ENCODE assay signal across 1 cellular context in genomic region chr17:79778504-79779087, GRCh38.
TF ChIP-seq lines count a peak whose summit lies in the region.

No MANE protein-coding gene starts in this region.

TF ChIP-seq in HepG2, 621 proteins besides CTCF, POLR2A, EP300 and RAD21 (continued from another document and continues in another):
- TF ChIP-seq SSRP1 (CRISPR knock-in tag; IDR thresholded peaks at IDR 0.05) = no peak
- no peak for TF ChIP-seq PHF5A (CRISPR knock-in tag; IDR thresholded peaks at IDR 0.05; ENCODE audit: low read depth, unreplicated experiment)
- peak; percentile 56 for TF ChIP-seq AGO1 (IDR thresholded peaks at IDR 0.05; ENCODE audit: low read depth, low read length, poor library complexity, severe bottlenecking)
- no peak for TF ChIP-seq TBX2 (CRISPR knock-in tag; IDR thresholded peaks at IDR 0.05; ENCODE audit: borderline replicate concordance)
- peak; percentile 41; the same call in 1 of the 2 replicates for TF ChIP-seq HIVEP1 (CRISPR knock-in tag; IDR thresholded peaks at IDR 0.05)
- TF ChIP-seq ZNF75D (CRISPR knock-in tag; IDR thresholded peaks at IDR 0.05; ENCODE audit: borderline replicate concordance) = no peak
- TF ChIP-seq ZNF580 (CRISPR knock-in tag; IDR thresholded peaks at IDR 0.05; ENCODE audit: borderline replicate concordance, low read depth) = no peak
- no peak for TF ChIP-seq MTF2 (CRISPR knock-in tag; IDR thresholded peaks at IDR 0.05; ENCODE audit: borderline replicate concordance)
- no peak for TF ChIP-seq ZHX2 (IDR thresholded peaks at IDR 0.05; ENCODE audit: low read depth)
- no peak for TF ChIP-seq ZHX2 (CRISPR knock-in tag; IDR thresholded peaks at IDR 0.05; ENCODE audit: borderline replicate concordance)
- TF ChIP-seq RAD51 (IDR thresholded peaks at IDR 0.05; ENCODE audit: borderline replicate concordance) = no peak
- TF ChIP-seq ZNF24 (IDR thresholded peaks at IDR 0.05) = no peak
- no peak for TF ChIP-seq NFYC (CRISPR knock-in tag; IDR thresholded peaks at IDR 0.05)
- TF ChIP-seq TBX3 (IDR thresholded peaks at IDR 0.05; ENCODE audit: borderline replicate concordance) = no peak
- no peak for TF ChIP-seq ZNF616 (CRISPR knock-in tag; IDR thresholded peaks at IDR 0.05; ENCODE audit: low read depth)
- no peak for TF ChIP-seq FOXM1 (CRISPR knock-in tag; IDR thresholded peaks at IDR 0.05)
- TF ChIP-seq SNAI1 (CRISPR knock-in tag; IDR thresholded peaks at IDR 0.05; ENCODE audit: borderline replicate concordance) = no peak
- TF ChIP-seq CBX2 (IDR thresholded peaks at IDR 0.05; ENCODE audit: low read depth, low read length) = no peak
- no peak for TF ChIP-seq CBX2 (CRISPR knock-in tag; IDR thresholded peaks at IDR 0.05; ENCODE audit: low read depth)
- no peak for TF ChIP-seq NR2F1 (CRISPR knock-in tag; IDR thresholded peaks at IDR 0.05)
- TF ChIP-seq IRF1 (CRISPR knock-in tag; IDR thresholded peaks at IDR 0.05; ENCODE audit: low read depth) = no peak
- TF ChIP-seq KDM2A (CRISPR knock-in tag; IDR thresholded peaks at IDR 0.05; ENCODE audit: borderline replicate concordance, low read depth) = peak; percentile 60; the same call in 1 of the 2 replicates
- TF ChIP-seq TMF1 (CRISPR knock-in tag; IDR thresholded peaks at IDR 0.05; ENCODE audit: low read depth) = no peak
- no peak for TF ChIP-seq DR1 (CRISPR knock-in tag; IDR thresholded peaks at IDR 0.05)
- TF ChIP-seq CHD2 (IDR thresholded peaks at IDR 0.05; ENCODE audit: low read depth, low read length) = no peak
- no peak for TF ChIP-seq ZBTB14 (CRISPR knock-in tag; IDR thresholded peaks at IDR 0.05)
- no peak for TF ChIP-seq NFRKB (IDR thresholded peaks at IDR 0.05)
- no peak for TF ChIP-seq TOPORS (CRISPR knock-in tag; IDR thresholded peaks at IDR 0.05)
- no peak for TF ChIP-seq ZNF670 (CRISPR knock-in tag; IDR thresholded peaks at IDR 0.05; ENCODE audit: borderline replicate concordance)
- TF ChIP-seq PRMT3 (CRISPR knock-in tag; IDR thresholded peaks at IDR 0.05; ENCODE audit: borderline replicate concordance, low read depth) = no peak
- no peak for TF ChIP-seq ZFP41 (CRISPR knock-in tag; IDR thresholded peaks at IDR 0.05; ENCODE audit: borderline replicate concordance)
- TF ChIP-seq CEBPB (IDR thresholded peaks at IDR 0.05; ENCODE audit: borderline replicate concordance, low read depth, low read length) = no peak
- TF ChIP-seq PHF21A (CRISPR knock-in tag; IDR thresholded peaks at IDR 0.05) = no peak
- TF ChIP-seq ZNF484 (CRISPR knock-in tag; IDR thresholded peaks at IDR 0.05; ENCODE audit: borderline replicate concordance, low read depth) = no peak
- no peak for TF ChIP-seq ZSCAN5A (CRISPR knock-in tag; IDR thresholded peaks at IDR 0.05; ENCODE audit: borderline replicate concordance)
- peak; percentile 20 for TF ChIP-seq XRCC5 (optimal IDR thresholded peaks at IDR 0.05; ENCODE audit: low read length)
- no peak for TF ChIP-seq ZNF784 (CRISPR knock-in tag; IDR thresholded peaks at IDR 0.05; ENCODE audit: borderline replicate concordance)
- peak; percentile 30; the same call in 1 of the 2 replicates for TF ChIP-seq KDM5A (IDR thresholded peaks at IDR 0.05; ENCODE audit: borderline replicate concordance, low read length)
- TF ChIP-seq LCORL (IDR thresholded peaks at IDR 0.05) = no peak
- TF ChIP-seq LCORL (CRISPR knock-in tag; IDR thresholded peaks at IDR 0.05) = no peak; the same call in 1 of the 2 replicates
- TF ChIP-seq ZSCAN20 (CRISPR knock-in tag; IDR thresholded peaks at IDR 0.05; ENCODE audit: borderline replicate concordance) = peak; percentile 62; the same call in 1 of the 2 replicates
- no peak for TF ChIP-seq IRX3 (CRISPR knock-in tag; IDR thresholded peaks at IDR 0.05; ENCODE audit: borderline replicate concordance, low read depth)
- TF ChIP-seq IKZF4 (CRISPR knock-in tag; IDR thresholded peaks at IDR 0.05; ENCODE audit: borderline replicate concordance, low read depth, not compliant biosample characterization) = no peak
- TF ChIP-seq NR2C2 (CRISPR knock-in tag; IDR thresholded peaks at IDR 0.05; ENCODE audit: borderline replicate concordance) = no peak
- no peak for TF ChIP-seq ZNF512B (CRISPR knock-in tag; IDR thresholded peaks at IDR 0.05; ENCODE audit: borderline replicate concordance)
- TF ChIP-seq ZNF138 (CRISPR knock-in tag; IDR thresholded peaks at IDR 0.05; ENCODE audit: low read depth) = no peak
- TF ChIP-seq ZNF362 (CRISPR knock-in tag; IDR thresholded peaks at IDR 0.05; ENCODE audit: borderline replicate concordance) = peak; percentile 73
- no peak for TF ChIP-seq ZBTB7B (CRISPR knock-in tag; IDR thresholded peaks at IDR 0.05)
- TF ChIP-seq ZNF563 (CRISPR knock-in tag; IDR thresholded peaks at IDR 0.05) = peak; percentile 75
- no peak for TF ChIP-seq ZNF431 (CRISPR knock-in tag; IDR thresholded peaks at IDR 0.05; ENCODE audit: borderline replicate concordance, low read depth)
- no peak for TF ChIP-seq ZKSCAN8 (CRISPR knock-in tag; IDR thresholded peaks at IDR 0.05; ENCODE audit: borderline replicate concordance)
- no peak for TF ChIP-seq ZNF556 (CRISPR knock-in tag; IDR thresholded peaks at IDR 0.05; ENCODE audit: borderline replicate concordance)
- 0 out of 2 replicates have a peak, but pooled peaks have one; percentile 14 for TF ChIP-seq HNRNPL (IDR thresholded peaks at IDR 0.05; ENCODE audit: low read depth, low read length)
- peak; percentile 7; the same call in 1 of the 2 replicates for TF ChIP-seq SAP130 (CRISPR knock-in tag; IDR thresholded peaks at IDR 0.05; ENCODE audit: low read depth)
- TF ChIP-seq CENPBD1 (CRISPR knock-in tag; IDR thresholded peaks at IDR 0.05; ENCODE audit: borderline replicate concordance, low read depth) = no peak
- TF ChIP-seq SMYD3 (CRISPR knock-in tag; IDR thresholded peaks at IDR 0.05) = no peak
- no peak for TF ChIP-seq ZNF773 (CRISPR knock-in tag; IDR thresholded peaks at IDR 0.05; ENCODE audit: borderline replicate concordance)
- no peak for TF ChIP-seq ERF (CRISPR knock-in tag; IDR thresholded peaks at IDR 0.05)
- no peak for TF ChIP-seq NCOA5 (CRISPR knock-in tag; IDR thresholded peaks at IDR 0.05)
